In the genomic region with DNA sequence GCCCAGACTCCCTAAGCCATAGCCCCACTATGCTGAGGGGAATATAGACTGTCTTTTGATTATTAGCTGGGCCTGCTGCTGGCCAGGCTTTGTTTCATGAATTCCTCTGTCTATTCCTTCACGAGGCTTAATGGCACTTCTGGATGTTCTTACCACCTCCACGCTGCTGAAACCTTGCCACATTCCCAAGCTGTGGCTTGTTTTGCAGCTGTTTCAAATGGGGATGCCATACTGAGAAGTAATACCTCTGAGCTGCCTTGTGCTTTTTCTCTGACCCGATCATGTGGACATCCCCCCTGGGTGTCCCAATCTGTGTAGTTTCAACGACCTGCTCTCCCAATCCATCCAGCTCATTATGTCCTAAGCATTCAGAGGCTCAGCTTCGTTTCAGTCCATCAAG, we compare ENCODE assay signal across 14 cellular contexts.
DNase-seq lines count a peak whose midpoint lies in the region; ATAC-seq and TF ChIP-seq lines count a peak whose summit lies in the region.
"Had no signal": no experiment of that assay in that cellular context is flagged by ENCODE, and none has a peak within 500 bp of the region (broad histone marks: within the 10 kb centered on the region; RNA-seq: fewer than 3 reads in every experiment).

No MANE protein-coding gene starts in this region.

- H3K18ac ChIP-seq in neuronal stem cell (ENCODE audit: low read length), result peak overlapping the region; percentile 2

- H2BK5ac ChIP-seq in neuronal stem cell (ENCODE audit: low read length), result no peak overlapping the region

- H2BK15ac ChIP-seq in neuronal stem cell (ENCODE audit: low read length), result no peak overlapping the region

- no peak overlapping the region for H3K27ac ChIP-seq in OCI-LY3 (ENCODE audit: low read length)
- no peak overlapping the region for H3K27ac ChIP-seq in neuronal stem cell (replicated peaks; ENCODE audit: low read length)
- H3K27ac ChIP-seq: BLaER1 treated with 17β-estradiol and CSF1 and Interleukin-3, amounts not matched to agents 10 nM and 100 nM; HL-60 had no signal

- ATAC-seq in GM21367 (IDR thresholded peaks at IDR 0.05; ENCODE audit: unreplicated experiment) (no peak), HG03469 (IDR thresholded peaks at IDR 0.05; ENCODE audit: unreplicated experiment) (no peak)
- ATAC-seq: CD8-positive, alpha-beta T cell had no signal

- H2BK120ac ChIP-seq in neuronal stem cell (ENCODE audit: low read depth, low read length), result no peak overlapping the region

- H2AFZ ChIP-seq in OCI-LY3 (ENCODE audit: low read depth, low read length) (0 out of 2 replicates have a peak overlapping the region, but pooled peaks have one; percentile 34), neuronal stem cell (ENCODE audit: low read length) (no peak overlapping the region)

- no peaks in the 10 kb centered on the region for H3K79me1 ChIP-seq in neuronal stem cell (ENCODE audit: low read depth, low read length)

- H3K36me3 ChIP-seq in OCI-LY3 (replicated peaks; ENCODE audit: low read depth, low read length) (no peaks in the 10 kb centered on the region), neuronal stem cell (replicated peaks in 1 of 2; ENCODE audit: control insufficient read depth in 2 of 2, insufficient read depth in 2 of 2, low read length in 2 of 2) (no peaks in the 10 kb centered on the region)
- H3K36me3 ChIP-seq: BLaER1 treated with 17β-estradiol and CSF1 and Interleukin-3, amounts not matched to agents 10 nM and 100 nM had no signal

- H4K8ac ChIP-seq in neuronal stem cell (ENCODE audit: low read depth, low read length), result no peak overlapping the region

- H3K79me2 ChIP-seq in OCI-LY3 (ENCODE audit: low read length), result no peaks in the 10 kb centered on the region

- H3K27me3 ChIP-seq in OCI-LY3 (ENCODE audit: low read depth, low read length), result no peaks in the 10 kb centered on the region
- H3K27me3 ChIP-seq in neuronal stem cell (ENCODE audit: control insufficient read depth in 3 of 3, insufficient read depth in 3 of 3, low read depth in 1 of 3, low read length in 3 of 3), result no peaks in the 10 kb centered on the region
- H3K27me3 ChIP-seq: BLaER1 treated with 17β-estradiol and CSF1 and Interleukin-3, amounts not matched to agents 10 nM and 100 nM had no signal

- H3K4me3 ChIP-seq in OCI-LY3 (ENCODE audit: low read length), result no peak overlapping the region
- no peak overlapping the region for H3K4me3 ChIP-seq in neuronal stem cell (ENCODE audit: low read length in 2 of 2)
- H3K4me3 ChIP-seq: BLaER1 treated with 17β-estradiol and CSF1 and Interleukin-3, amounts not matched to agents 10 nM and 100 nM; GM12878 had no signal

- H3K14ac ChIP-seq in neuronal stem cell (ENCODE audit: low read length), result no peak overlapping the region

- no peak overlapping the region for H2BK12ac ChIP-seq in neuronal stem cell (ENCODE audit: low read length)

- no peak overlapping the region for H4K91ac ChIP-seq in neuronal stem cell (ENCODE audit: low read depth, low read length, poor library complexity)

- H3K4me1 ChIP-seq in OCI-LY3 (ENCODE audit: low read length), result peaks cover 41% of the 10 kb centered on the region
- H3K4me1 ChIP-seq in neuronal stem cell (ENCODE audit: control insufficient read depth in 2 of 2, insufficient read depth in 1 of 2, low read depth in 1 of 2, low read length in 2 of 2), result peaks cover 0 to 3% of the 10 kb centered on the region in 2 donors

- H3K9ac ChIP-seq in OCI-LY3 (ENCODE audit: low read length), result no peak overlapping the region
- H3K9ac ChIP-seq in neuronal stem cell (ENCODE audit: low read depth, low read length, poor library complexity), result no peak overlapping the region
- H3K9ac ChIP-seq: BLaER1 treated with 17β-estradiol and CSF1 and Interleukin-3, amounts not matched to agents 10 nM and 100 nM had no signal

- H3K9me3 ChIP-seq in OCI-LY3 (ENCODE audit: insufficient read depth, low read length) (no peaks in the 10 kb centered on the region), neuronal stem cell (replicated peaks in 1 of 2; ENCODE audit: control insufficient read depth in 2 of 2, insufficient read depth in 1 of 2, low read depth in 1 of 2, low read length in 2 of 2) (no peaks in the 10 kb centered on the region)

- no CpG with 5 or more reads among the region's 5 CpGs for WGBS in neuronal stem cell (ENCODE audit: extremely low coverage in 2 of 2, insufficient read length in 2 of 2, insufficient replicate concordance in 1 of 2), 2 donors

- H3K4ac ChIP-seq in neuronal stem cell (ENCODE audit: low read length), result no peak overlapping the region

- no peak overlapping the region for H3K4me2 ChIP-seq in OCI-LY3 (ENCODE audit: low read length)
- H3K4me2 ChIP-seq in neuronal stem cell (ENCODE audit: insufficient read depth, low read length, poor library complexity, severe bottlenecking), result no peak overlapping the region
- H3K4me2 ChIP-seq: BLaER1 treated with 17β-estradiol and CSF1 and Interleukin-3, amounts not matched to agents 10 nM and 100 nM had no signal

- TF ChIP-seq CTCF in OCI-LY3 (IDR thresholded peaks at IDR 0.05; ENCODE audit: low read depth, low read length), result no peak

- H3K23ac ChIP-seq in neuronal stem cell (ENCODE audit: low read depth, low read length, poor library complexity), result no peak overlapping the region

- no peaks in the 10 kb centered on the region for H4K20me1 ChIP-seq in OCI-LY3 (ENCODE audit: insufficient read depth, low read length)
- H4K20me1 ChIP-seq: BLaER1 treated with 17β-estradiol and CSF1 and Interleukin-3, amounts not matched to agents 10 nM and 100 nM had no signal

- H2AK5ac ChIP-seq in neuronal stem cell (ENCODE audit: low read depth, low read length), result no peak overlapping the region

- DNase-seq in astrocyte of the hippocampus (ENCODE audit: low read depth, low spot score) (peak; percentile 3), neuronal stem cell (ENCODE audit: low spot score) (no peak), superior temporal gyrus (ENCODE audit: extremely low spot score) (no peak)
- DNase-seq: CD8-positive, alpha-beta T cell; DMS 273 treated with DMSO at 0.1 percent for 48 hours; DND-41; EL; H9 had no signal
